Comparison of ENCODE assay signal across 11 cellular contexts in genomic region chr7:151695856-151696555, GRCh38.
DNase-seq lines count a peak whose midpoint lies in the region; TF ChIP-seq lines count a peak whose summit lies in the region.
"Had no signal": no experiment of that assay in that cellular context is flagged by ENCODE, and none has a peak within 500 bp of the region (broad histone marks: within the 10 kb centered on the region; RNA-seq: fewer than 3 reads in every experiment).

No MANE protein-coding gene starts in this region.

- H3K4me3 Mint-ChIP-seq in brain: peak overlapping the region in 3 of 5 experiments; percentile 22 to 61 (median 26)
- no peak overlapping the region for H3K4me3 Mint-ChIP-seq in endothelial cell (ENCODE audit: unreplicated experiment)
- H3K4me3 Mint-ChIP-seq: activated CD4-positive, alpha-beta T cell treated with anti-CD3 and anti-CD28 coated beads, Interleukin-2, amount 10 ng/mL, durations not matched to agents 24 days and 14 days; activated naive CD4-positive, alpha-beta T cell treated with anti-CD3 and anti-CD28 coated beads for 36 hours had no signal

- H3K4me1 Mint-ChIP-seq in brain (peaks cover 49% of the 10 kb centered on the region), endothelial cell (ENCODE audit: unreplicated experiment) (peaks cover 6% of the 10 kb centered on the region)
- H3K4me1 Mint-ChIP-seq: activated CD4-positive, alpha-beta T cell treated with anti-CD3 and anti-CD28 coated beads, Interleukin-2, amount 10 ng/mL, durations not matched to agents 24 days and 14 days had no signal

- peak; percentile 38 for DNase-seq in NCI-H2171 treated with DMSO at 0.1 percent for 48 hours (lab: John Stamatoyannopoulos, UW)
- DNase-seq in NCI-H2171 (lab: John Stamatoyannopoulos, UW): no peak
- peak; percentile 29 for DNase-seq in left kidney (ENCODE audit: low read depth, low spot score)
- DNase-seq in tibial artery: no peak
- no peak for DNase-seq in activated CD4-positive, alpha-beta T cell treated with anti-CD3 and anti-CD28 coated beads, Interleukin-2, amount 50 U/mL, for 1 hour
- DNase-seq in endothelial cell (ENCODE audit: low spot score): no peak
- no peak for DNase-seq in AG08396 (ENCODE audit: low spot score)
- DNase-seq: activated CD4-positive, alpha-beta T cell treated with anti-CD3 and anti-CD28 coated beads, Interleukin-2, amount 10 ng/mL, durations not matched to agents 24 days and 14 days; activated naive CD4-positive, alpha-beta T cell treated with anti-CD3 and anti-CD28 coated beads for 36 hours had no signal

- H3K36me3 Mint-ChIP-seq in brain (no peaks in the 10 kb centered on the region), endothelial cell (ENCODE audit: low read depth, unreplicated experiment) (no peaks in the 10 kb centered on the region)

- H3K27ac Mint-ChIP-seq in brain (peak overlapping the region; percentile 89 to 97 (median 90)), endothelial cell (ENCODE audit: unreplicated experiment) (no peak overlapping the region)
- H3K27ac Mint-ChIP-seq: activated CD4-positive, alpha-beta T cell treated with anti-CD3 and anti-CD28 coated beads, Interleukin-2, amount 10 ng/mL, durations not matched to agents 24 days and 14 days; activated naive CD4-positive, alpha-beta T cell treated with anti-CD3 and anti-CD28 coated beads for 36 hours had no signal

- no peaks in the 10 kb centered on the region for H3K9me3 ChIP-seq in tibial artery
- H3K9me3 ChIP-seq: SK-N-SH had no signal

- H3K27ac ChIP-seq in tibial artery: peak overlapping the region; percentile 39 to 70

- intact Hi-C loops in tibial artery (cut with DNase I; ENCODE audit: low total_unique reads): no loop called here

- no peak overlapping the region for H3K4me3 ChIP-seq in tibial artery

- TF ChIP-seq CTCF in brain (conservative IDR thresholded peaks at IDR 0.05) (no peak), tibial artery (IDR thresholded peaks at IDR 0.05) (no peak), endothelial cell (IDR thresholded peaks at IDR 0.05; ENCODE audit: unreplicated experiment) (no peak)

- H3K9me3 Mint-ChIP-seq in brain: peaks cover 0 to 2% (median 0%) of the 10 kb centered on the region in 5 experiments
- H3K9me3 Mint-ChIP-seq in endothelial cell (ENCODE audit: unreplicated experiment): no peaks in the 10 kb centered on the region
- H3K9me3 Mint-ChIP-seq: activated CD4-positive, alpha-beta T cell treated with anti-CD3 and anti-CD28 coated beads, Interleukin-2, amount 10 ng/mL, durations not matched to agents 24 days and 14 days; activated naive CD4-positive, alpha-beta T cell treated with anti-CD3 and anti-CD28 coated beads for 36 hours had no signal

- no peaks in the 10 kb centered on the region for H3K27me3 ChIP-seq in tibial artery

- no peaks in the 10 kb centered on the region for H3K27me3 Mint-ChIP-seq in brain
- H3K27me3 Mint-ChIP-seq in endothelial cell (ENCODE audit: unreplicated experiment): peaks cover 4% of the 10 kb centered on the region
- H3K27me3 Mint-ChIP-seq: activated CD4-positive, alpha-beta T cell treated with anti-CD3 and anti-CD28 coated beads, Interleukin-2, amount 10 ng/mL, durations not matched to agents 24 days and 14 days had no signal

- H3K36me3 ChIP-seq in tibial artery: no peaks in the 10 kb centered on the region

- H3K4me1 ChIP-seq in tibial artery: peaks cover 0 to 37% (median 25%) of the 10 kb centered on the region in 4 donors

Comparison
In these comparisons a context has a peak if more than half of its experiments do, and no peak if none do; other contexts are left out.
1. DNase-seq: peak in NCI-H2171 treated with DMSO at 0.1 percent for 48 hours (single experiment) and left kidney (single experiment); none in NCI-H2171 (single experiment), tibial artery (0 of 2), activated CD4-positive, alpha-beta T cell treated with anti-CD3 and anti-CD28 coated beads, Interleukin-2, amount 50 U/mL, for 1 hour (single experiment), endothelial cell (single experiment) and AG08396 (single experiment).